1 cellular context compared by ENCODE assay signal in the genomic region with DNA sequence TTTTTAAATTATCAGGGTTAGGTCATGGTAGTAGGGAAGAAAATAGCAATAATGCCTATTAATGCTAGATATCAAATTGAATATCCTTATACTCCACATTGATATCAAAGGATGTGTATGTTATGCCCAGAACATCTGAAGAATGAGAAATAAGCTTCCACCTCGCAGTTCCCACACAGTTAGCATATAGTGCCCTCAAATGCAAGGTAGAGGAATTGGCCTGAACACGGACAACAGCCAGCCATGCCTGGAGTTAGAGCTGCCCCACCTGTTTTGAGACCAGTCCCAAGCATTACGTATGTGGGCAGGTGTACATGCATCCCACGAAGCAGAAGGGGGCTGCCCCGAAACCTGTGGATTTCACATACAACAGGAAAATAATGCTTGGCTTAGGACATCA.
TF ChIP-seq lines count a peak whose summit lies in the region.

No MANE protein-coding gene starts in this region.

TF ChIP-seq in WTC11, 78 proteins besides CTCF, POLR2A, EP300 and RAD21 (continued from another document):
- TF ChIP-seq, protein P1, sequence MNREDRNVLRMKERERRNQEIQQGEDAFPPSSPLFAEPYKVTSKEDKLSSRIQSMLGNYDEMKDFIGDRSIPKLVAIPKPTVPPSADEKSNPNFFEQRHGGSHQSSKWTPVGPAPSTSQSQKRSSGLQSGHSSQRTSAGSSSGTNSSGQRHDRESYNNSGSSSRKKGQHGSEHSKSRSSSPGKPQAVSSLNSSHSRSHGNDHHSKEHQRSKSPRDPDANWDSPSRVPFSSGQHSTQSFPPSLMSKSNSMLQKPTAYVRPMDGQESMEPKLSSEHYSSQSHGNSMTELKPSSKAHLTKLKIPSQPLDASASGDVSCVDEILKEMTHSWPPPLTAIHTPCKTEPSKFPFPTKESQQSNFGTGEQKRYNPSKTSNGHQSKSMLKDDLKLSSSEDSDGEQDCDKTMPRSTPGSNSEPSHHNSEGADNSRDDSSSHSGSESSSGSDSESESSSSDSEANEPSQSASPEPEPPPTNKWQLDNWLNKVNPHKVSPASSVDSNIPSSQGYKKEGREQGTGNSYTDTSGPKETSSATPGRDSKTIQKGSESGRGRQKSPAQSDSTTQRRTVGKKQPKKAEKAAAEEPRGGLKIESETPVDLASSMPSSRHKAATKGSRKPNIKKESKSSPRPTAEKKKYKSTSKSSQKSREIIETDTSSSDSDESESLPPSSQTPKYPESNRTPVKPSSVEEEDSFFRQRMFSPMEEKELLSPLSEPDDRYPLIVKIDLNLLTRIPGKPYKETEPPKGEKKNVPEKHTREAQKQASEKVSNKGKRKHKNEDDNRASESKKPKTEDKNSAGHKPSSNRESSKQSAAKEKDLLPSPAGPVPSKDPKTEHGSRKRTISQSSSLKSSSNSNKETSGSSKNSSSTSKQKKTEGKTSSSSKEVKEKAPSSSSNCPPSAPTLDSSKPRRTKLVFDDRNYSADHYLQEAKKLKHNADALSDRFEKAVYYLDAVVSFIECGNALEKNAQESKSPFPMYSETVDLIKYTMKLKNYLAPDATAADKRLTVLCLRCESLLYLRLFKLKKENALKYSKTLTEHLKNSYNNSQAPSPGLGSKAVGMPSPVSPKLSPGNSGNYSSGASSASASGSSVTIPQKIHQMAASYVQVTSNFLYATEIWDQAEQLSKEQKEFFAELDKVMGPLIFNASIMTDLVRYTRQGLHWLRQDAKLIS (CRISPR knock-in tag; IDR thresholded peaks at IDR 0.05; ENCODE audit: borderline replicate concordance), result no peak
